12 cellular contexts compared by ENCODE assay signal in genomic region chr15:74983725-74984231, GRCh38. TPM values are rescaled to one million over a fixed set of nuclear protein-coding genes. Genes with fewer than 3 reads are reported as not detected.
DNase-seq lines count a peak whose midpoint lies in the region; ATAC-seq and TF ChIP-seq lines count a peak whose summit lies in the region.
"Had no signal": no experiment of that assay in that cellular context is flagged by ENCODE, and none has a peak within 500 bp of the region (broad histone marks: within the 10 kb centered on the region; RNA-seq: fewer than 3 reads in every experiment).

No MANE protein-coding gene starts in this region.

- no TSS peak for BruUV-seq in PC-3 (replicated peaks; lab: Mats Ljungman, UMichigan)

- no peaks in the 10 kb centered on the region for H3K9me3 Mint-ChIP-seq in stimulated activated memory B cell treated with anti-CD40 and anti-IgM and Interleukin-4, amounts not matched to agents 10 μg/mL and 1 μg/mL and 100 μg/mL, for 72 hours
- H3K9me3 Mint-ChIP-seq in mesothelial cell of epicardium = no peaks in the 10 kb centered on the region

- POLR2A ChIA-PET in PC-3 (lab: Charles Lee; ENCODE audit: unreplicated experiment) = no interaction called here

- peaks cover 7% of the 10 kb centered on the region for H3K4me1 Mint-ChIP-seq in stimulated activated memory B cell treated with anti-CD40 and anti-IgM and Interleukin-4, amounts not matched to agents 10 μg/mL and 1 μg/mL and 100 μg/mL, for 72 hours
- H3K4me1 Mint-ChIP-seq in mesothelial cell of epicardium = no peaks in the 10 kb centered on the region

- H3K27me3 ChIP-seq in PC-3 (ENCODE audit: low read length) (no peaks in the 10 kb centered on the region), adipocyte (replicated peaks; ENCODE audit: control insufficient read depth, insufficient read depth, low read length) (peaks cover 11% of the 10 kb centered on the region)
- H3K27me3 ChIP-seq: BE2C had no signal

- no peak overlapping the region for H3K9ac ChIP-seq in PC-3 (ENCODE audit: low read length)
- H3K9ac ChIP-seq in adipocyte (ENCODE audit: low read length) = peak overlapping the region; percentile 25

- CTCF ChIA-PET in PC-3 (lab: Charles Lee) = no interaction called here

- no peak overlapping the region for H2AFZ ChIP-seq in PC-3 (ENCODE audit: low read length)

- ATAC-seq in PC-3 = no peak; the same call in 1 of the 2 replicates
- ATAC-seq in stimulated activated memory B cell treated with anti-CD40 and anti-IgM and Interleukin-4, amounts not matched to agents 10 μg/mL and 1 μg/mL and 100 μg/mL, for 72 hours = peak; percentile 85
- no peak for ATAC-seq in HG02970 (IDR thresholded peaks at IDR 0.05; ENCODE audit: low FRiP score, unreplicated experiment)

- H3K4me3 ChIP-seq in PC-3 (ENCODE audit: low read length) (no peak overlapping the region), adipocyte (ENCODE audit: low read length) (no peak overlapping the region)
- H3K4me3 ChIP-seq: esophagus muscularis mucosa had no signal

- DNase-seq in activated T-cell treated with anti-CD3 and anti-CD28 coated beads for 24 hours (ENCODE audit: low read depth) (peak; percentile 46), activated T-cell treated with anti-CD3 and anti-CD28 coated beads for 4 hours (no peak), PC-3 (peak; percentile 56), adipocyte (ENCODE audit: low read depth) (no peak), mesothelial cell of epicardium (ENCODE audit: low spot score in 2 of 2, unreplicated experiment in 2 of 2) (no peak), NCI-H526 (lab: John Stamatoyannopoulos, UW) (no peak)
- DNase-seq: BE2C, mesendoderm, NCI-H524 treated with DMSO at 0.1 percent for 48 hours had no signal

- peaks cover 55% of the 10 kb centered on the region for H3K27me3 Mint-ChIP-seq in stimulated activated memory B cell treated with anti-CD40 and anti-IgM and Interleukin-4, amounts not matched to agents 10 μg/mL and 1 μg/mL and 100 μg/mL, for 72 hours
- H3K27me3 Mint-ChIP-seq in mesothelial cell of epicardium (ENCODE audit: low read depth) = peaks cover 64% of the 10 kb centered on the region

- no peaks in the 10 kb centered on the region for H3K36me3 ChIP-seq in PC-3 (ENCODE audit: low read depth, low read length)
- no peaks in the 10 kb centered on the region for H3K36me3 ChIP-seq in adipocyte (ENCODE audit: control insufficient read depth, insufficient read depth, low read length, severe bottlenecking)
- H3K36me3 ChIP-seq: BE2C, esophagus muscularis mucosa had no signal

- H4K20me1 ChIP-seq in PC-3 (ENCODE audit: low read length) = no peaks in the 10 kb centered on the region

- no peak overlapping the region for H3K27ac ChIP-seq in PC-3 (ENCODE audit: low read length)
- H3K27ac ChIP-seq: esophagus muscularis mucosa had no signal

- no peak overlapping the region for H3K27ac Mint-ChIP-seq in stimulated activated memory B cell treated with anti-CD40 and anti-IgM and Interleukin-4, amounts not matched to agents 10 μg/mL and 1 μg/mL and 100 μg/mL, for 72 hours
- no peak overlapping the region for H3K27ac Mint-ChIP-seq in mesothelial cell of epicardium

- H3K4me1 ChIP-seq in PC-3 (ENCODE audit: insufficient read depth, low read length) (peaks cover 10% of the 10 kb centered on the region), adipocyte (ENCODE audit: control insufficient read depth, insufficient read depth, low read length) (peaks cover 19% of the 10 kb centered on the region)
- H3K4me1 ChIP-seq: esophagus muscularis mucosa had no signal

- no peaks in the 10 kb centered on the region for H3K79me2 ChIP-seq in PC-3 (ENCODE audit: low read length)

- H3K9me3 ChIP-seq in PC-3 (ENCODE audit: low read length) (no peaks in the 10 kb centered on the region), adipocyte (ENCODE audit: control insufficient read depth, low read length) (no peaks in the 10 kb centered on the region)
- H3K9me3 ChIP-seq: BE2C, esophagus muscularis mucosa had no signal

- no peaks in the 10 kb centered on the region for H3K9me2 ChIP-seq in PC-3 (replicated peaks; ENCODE audit: low read length)

- H3F3A ChIP-seq in PC-3 (ENCODE audit: low read length, unreplicated experiment) = no peaks in the 10 kb centered on the region

- H3K4me2 ChIP-seq in PC-3 (ENCODE audit: low read length) = no peak overlapping the region

- H3K36me3 Mint-ChIP-seq in stimulated activated memory B cell treated with anti-CD40 and anti-IgM and Interleukin-4, amounts not matched to agents 10 μg/mL and 1 μg/mL and 100 μg/mL, for 72 hours = no peaks in the 10 kb centered on the region
- H3K36me3 Mint-ChIP-seq in mesothelial cell of epicardium = no peaks in the 10 kb centered on the region

- no peak overlapping the region for H3K4me3 Mint-ChIP-seq in stimulated activated memory B cell treated with anti-CD40 and anti-IgM and Interleukin-4, amounts not matched to agents 10 μg/mL and 1 μg/mL and 100 μg/mL, for 72 hours
- H3K4me3 Mint-ChIP-seq in mesothelial cell of epicardium = no peak overlapping the region

- intact Hi-C loops in PC-3 (cut with micrococcal nuclease) = no loop called here

- no peak for TF ChIP-seq CTCF in PC-3 (conservative IDR thresholded peaks at IDR 0.05; ENCODE audit: low read depth, low read length)
- TF ChIP-seq CTCF in mesothelial cell of epicardium (IDR thresholded peaks at IDR 0.05; ENCODE audit: unreplicated experiment) = no peak

RNA-seq across cellular contexts. Expression of gene SCAMP5, which starts 11.6 kb away (rescaled TPM):
- total RNA-seq in PC-3 (2014; rRNA removed) = 7.0 and 9.0 TPM in 2 replicates
- 23.5 to 30.5 TPM (median 28.4 TPM) in 3 replicates for total RNA-seq in mesothelial cell of epicardium

RNA-seq across cellular contexts. Expression of gene RPP25, which starts 27.2 kb away (rescaled TPM):
- total RNA-seq in PC-3 (2014; rRNA removed) (6.6 and 7.1 TPM in 2 replicates), mesothelial cell of epicardium (3.3 to 3.8 TPM (median 3.3 TPM) in 3 replicates)

RNA-seq across cellular contexts. Expression of gene PPCDC, which starts 39.6 kb away (rescaled TPM):
- total RNA-seq in PC-3 (2014; rRNA removed) (31.0 and 31.5 TPM in 2 replicates), mesothelial cell of epicardium (16.0 to 18.4 TPM (median 17.2 TPM) in 3 replicates)

RNA-seq across cellular contexts. Expression of gene COX5A, which starts 45.9 kb away (rescaled TPM):
- total RNA-seq in PC-3 (2014; rRNA removed) = 109 and 145 TPM in 2 replicates
- total RNA-seq in mesothelial cell of epicardium = 126 to 133 TPM (median 128 TPM) in 3 replicates

Comparison
In these comparisons a context has a peak if more than half of its experiments do, and no peak if none do; other contexts are left out.
1. DNase-seq: peak in activated T-cell treated with anti-CD3 and anti-CD28 coated beads for 24 hours (single experiment) and PC-3 (single experiment); none in activated T-cell treated with anti-CD3 and anti-CD28 coated beads for 4 hours (single experiment), adipocyte (single experiment), mesothelial cell of epicardium (0 of 2) and NCI-H526 (0 of 2).